33 cellular contexts compared by ENCODE assay signal in the genomic region with DNA sequence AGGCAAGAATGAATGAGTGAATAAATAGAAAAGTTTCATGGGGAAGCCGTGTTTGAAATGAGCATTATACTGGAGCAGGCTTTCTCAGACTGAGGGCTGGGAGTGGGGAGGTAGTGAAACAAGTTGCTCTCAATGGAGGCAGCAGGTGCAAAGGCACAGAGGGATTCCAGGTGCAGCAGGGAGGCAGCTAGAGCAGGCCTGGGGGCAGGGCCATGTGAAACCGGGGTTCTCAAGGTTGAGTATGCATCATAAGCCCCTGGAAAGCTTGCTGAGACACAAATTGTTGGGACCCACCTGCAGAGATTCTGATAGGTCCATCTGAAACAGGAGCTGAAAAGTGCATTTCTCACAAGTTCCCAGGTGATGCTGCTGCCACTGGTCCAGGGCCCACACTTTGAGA. TPM values are rescaled to one million over a fixed set of nuclear protein-coding genes. Genes with fewer than 3 reads are reported as not detected.
DNase-seq lines count a peak whose midpoint lies in the region; ATAC-seq, FAIRE-seq and TF ChIP-seq lines count a peak whose summit lies in the region.
"Had no signal": no experiment of that assay in that cellular context is flagged by ENCODE, and none has a peak within 500 bp of the region (broad histone marks: within the 10 kb centered on the region; RNA-seq: fewer than 3 reads in every experiment).

No MANE protein-coding gene starts in this region.

- no peak overlapping the region for H2AFZ ChIP-seq in MM.1S (ENCODE audit: low read length)
- H2AFZ ChIP-seq in OCI-LY3 (ENCODE audit: low read depth, low read length): no peak overlapping the region

- CTCF ChIA-PET in A549 (lab: Yijun Ruan, JAX): interaction anchor here (0.6 to 1.2 kb wide), 3 partner anchors 12 to 483 kb away, joined by 3 to 6 read pairs (median 3); no protein-coding TSS in a partner anchor

- H3K9me3 ChIP-seq in A549 (no peaks in the 10 kb centered on the region), MM.1S (replicated peaks; ENCODE audit: insufficient read depth, low read length) (no peaks in the 10 kb centered on the region), OCI-LY3 (ENCODE audit: insufficient read depth, low read length) (no peaks in the 10 kb centered on the region)
- H3K9me3 ChIP-seq: body of pancreas, neutrophil, right lobe of liver had no signal

- H3K9me2 ChIP-seq in MM.1S (replicated peaks; ENCODE audit: insufficient read depth, low read length): no peaks in the 10 kb centered on the region

- no peak for ATAC-seq in A549
- no peak for ATAC-seq in HG03571 (IDR thresholded peaks at IDR 0.05; ENCODE audit: unreplicated experiment)
- ATAC-seq: activated T-cell treated with anti-CD3 and anti-CD28 coated beads, Interleukin-2, amount 50 U/mL, for 72 hours; CD8-positive, alpha-beta T cell; esophagus mucosa; right lobe of liver; stimulated activated naive CD8-positive, alpha-beta T cell treated with anti-CD3 and anti-CD28 coated beads, Interleukin-15, amount 100 ng/mL, for 72 hours had no signal

- FAIRE-seq in A549 (lab: Jason Lieb, UNC): no peak
- FAIRE-seq: H1, RCC 7860 had no signal

- H3K36me3 ChIP-seq in MM.1S (replicated peaks; ENCODE audit: insufficient read depth, low read length) (no peaks in the 10 kb centered on the region), OCI-LY3 (replicated peaks; ENCODE audit: low read depth, low read length) (no peaks in the 10 kb centered on the region)
- H3K36me3 ChIP-seq: neutrophil, right lobe of liver, spleen had no signal

- DNase-seq in A549 (ENCODE audit: low read depth in 1 of 2, low spot score in 1 of 2) (no peak), GM12865 (ENCODE audit: low read depth) (peak; percentile 68), MM.1S (peak; percentile 97), MV-4-11 (lab: John Stamatoyannopoulos, UW) (no peak), NCI-H748 treated with DMSO at 0.1 percent for 48 hours (lab: John Stamatoyannopoulos, UW) (no peak), HT-29 (ENCODE audit: low spot score) (no peak)
- DNase-seq: activated CD4-positive, alpha-beta memory T cell treated with anti-CD3 and anti-CD28 coated beads for 36 hours; activated CD4-positive, alpha-beta T cell treated with anti-CD3 and anti-CD28 coated beads for 1 hour; activated naive CD4-positive, alpha-beta T cell treated with anti-CD3 and anti-CD28 coated beads for 36 hours; activated T-cell treated with anti-CD3 and anti-CD28 coated beads, Interleukin-2, amount 50 U/mL, for 72 hours; body of pancreas; CD8-positive, alpha-beta T cell; dermis blood vessel endothelial cell; DMS153; endodermal cell; KG1; NCI-H1694 treated with DMSO at 0.1 percent for 48 hours; NCI-H510A treated with DMSO at 0.1 percent for 48 hours; posterior cingulate gyrus; right lobe of liver; SIG-M5; spleen; stimulated activated naive CD8-positive, alpha-beta T cell treated with anti-CD3 and anti-CD28 coated beads, Interleukin-15, amount 100 ng/mL, for 72 hours had no signal

- TF ChIP-seq CTCF in A549 (IDR thresholded peaks at IDR 0.05): no peak
- TF ChIP-seq CTCF in GM12865 (IDR thresholded peaks at IDR 0.05; ENCODE audit: insufficient read depth, low read depth, low read length, missing control alignments): no peak
- no peak for TF ChIP-seq CTCF in MM.1S (IDR thresholded peaks at IDR 0.05; ENCODE audit: low read length)
- no peak for TF ChIP-seq CTCF in OCI-LY3 (IDR thresholded peaks at IDR 0.05; ENCODE audit: low read depth, low read length)

- H4K20me1 ChIP-seq in MM.1S (ENCODE audit: insufficient read depth, low read length) (no peaks in the 10 kb centered on the region), OCI-LY3 (ENCODE audit: insufficient read depth, low read length) (no peaks in the 10 kb centered on the region)

- 97% methylated on average over 2 of the region's 2 CpGs for WGBS in A549 (ENCODE audit: missing lambda C conversion rate)

- H3K4me1 ChIP-seq in A549: peaks cover 24% of the 10 kb centered on the region
- peaks cover 79% of the 10 kb centered on the region for H3K4me1 ChIP-seq in MM.1S (ENCODE audit: low read length)
- peaks cover 81% of the 10 kb centered on the region for H3K4me1 ChIP-seq in OCI-LY3 (ENCODE audit: low read length)

- TF ChIP-seq RAD21 in A549 (conservative IDR thresholded peaks at IDR 0.05 in 1 of 2, IDR thresholded peaks at IDR 0.05 in 1 of 2): no peak

- H3K4me2 ChIP-seq in A549: no peak overlapping the region
- H3K4me2 ChIP-seq in MM.1S (ENCODE audit: low read depth, low read length): peak overlapping the region; percentile 58
- H3K4me2 ChIP-seq in OCI-LY3 (ENCODE audit: low read length): peak overlapping the region; percentile 48

- POLR2A ChIA-PET in A549 (lab: Yijun Ruan, JAX): no interaction called here

- no peak overlapping the region for H3K4me3 ChIP-seq in A549
- no peak overlapping the region for H3K4me3 ChIP-seq in GM12865 (ENCODE audit: low read depth, low read length)
- no peak overlapping the region for H3K4me3 ChIP-seq in MM.1S (ENCODE audit: low read length)
- no peak overlapping the region for H3K4me3 ChIP-seq in OCI-LY3 (ENCODE audit: low read length)
- H3K4me3 ChIP-seq: body of pancreas, right lobe of liver, spleen had no signal

- TF ChIP-seq EP300 in A549 (IDR thresholded peaks at IDR 0.05): no peak

- no peaks in the 10 kb centered on the region for H3K27me3 ChIP-seq in MM.1S (replicated peaks; ENCODE audit: insufficient read depth, low read length)
- H3K27me3 ChIP-seq in OCI-LY3 (ENCODE audit: low read depth, low read length): no peaks in the 10 kb centered on the region
- H3K27me3 ChIP-seq: body of pancreas, neutrophil, spleen had no signal

- H3K27ac ChIP-seq in A549: peak overlapping the region; percentile 43 to 84; a peak in 5 of 6 replicates
- peak overlapping the region; percentile 89 for H3K27ac ChIP-seq in MM.1S (ENCODE audit: low read length)
- peak overlapping the region; percentile 44 for H3K27ac ChIP-seq in OCI-LY3 (ENCODE audit: low read length)
- H3K27ac ChIP-seq: neutrophil, right lobe of liver, spleen had no signal

- H3K9ac ChIP-seq in MM.1S (ENCODE audit: low read length): peak overlapping the region; percentile 40
- H3K9ac ChIP-seq in OCI-LY3 (ENCODE audit: low read length): no peak overlapping the region

- no peak for TF ChIP-seq POLR2A in A549 (IDR thresholded peaks at IDR 0.05; ENCODE audit: low read length)

- peaks cover 54% of the 10 kb centered on the region for H3F3A ChIP-seq in MM.1S (ENCODE audit: insufficient read depth, low read length)

- H3K79me2 ChIP-seq in MM.1S (ENCODE audit: low read length): no peaks in the 10 kb centered on the region
- H3K79me2 ChIP-seq in OCI-LY3 (ENCODE audit: low read length): no peaks in the 10 kb centered on the region

TF ChIP-seq in A549, 52 proteins besides CTCF, POLR2A, EP300 and RAD21 (continues in another document):
- TF ChIP-seq NR3C1 (IDR thresholded peaks at IDR 0.05) (no peak), E2F6 (IDR thresholded peaks at IDR 0.05; ENCODE audit: borderline replicate concordance, low read depth) (no peak), HDAC2 (IDR thresholded peaks at IDR 0.05) (no peak), NPAS2 (CRISPR knock-in tag; IDR thresholded peaks at IDR 0.05; ENCODE audit: borderline replicate concordance) (no peak), HOXB5 (CRISPR knock-in tag; IDR thresholded peaks at IDR 0.05) (no peak), POLR2AphosphoS2 (conservative IDR thresholded peaks at IDR 0.05; ENCODE audit: low read length) (no peak), SMC3 (IDR thresholded peaks at IDR 0.05) (no peak), TFCP2L1 (CRISPR knock-in tag; IDR thresholded peaks at IDR 0.05) (no peak)
- TF ChIP-seq, protein P1, sequence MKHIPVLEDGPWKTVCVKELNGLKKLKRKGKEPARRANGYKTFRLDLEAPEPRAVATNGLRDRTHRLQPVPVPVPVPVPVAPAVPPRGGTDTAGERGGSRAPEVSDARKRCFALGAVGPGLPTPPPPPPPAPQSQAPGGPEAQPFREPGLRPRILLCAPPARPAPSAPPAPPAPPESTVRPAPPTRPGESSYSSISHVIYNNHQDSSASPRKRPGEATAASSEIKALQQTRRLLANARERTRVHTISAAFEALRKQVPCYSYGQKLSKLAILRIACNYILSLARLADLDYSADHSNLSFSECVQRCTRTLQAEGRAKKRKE (CRISPR knock-in tag; IDR thresholded peaks at IDR 0.05; ENCODE audit: low read depth): no peak
- TF ChIP-seq, protein P2, sequence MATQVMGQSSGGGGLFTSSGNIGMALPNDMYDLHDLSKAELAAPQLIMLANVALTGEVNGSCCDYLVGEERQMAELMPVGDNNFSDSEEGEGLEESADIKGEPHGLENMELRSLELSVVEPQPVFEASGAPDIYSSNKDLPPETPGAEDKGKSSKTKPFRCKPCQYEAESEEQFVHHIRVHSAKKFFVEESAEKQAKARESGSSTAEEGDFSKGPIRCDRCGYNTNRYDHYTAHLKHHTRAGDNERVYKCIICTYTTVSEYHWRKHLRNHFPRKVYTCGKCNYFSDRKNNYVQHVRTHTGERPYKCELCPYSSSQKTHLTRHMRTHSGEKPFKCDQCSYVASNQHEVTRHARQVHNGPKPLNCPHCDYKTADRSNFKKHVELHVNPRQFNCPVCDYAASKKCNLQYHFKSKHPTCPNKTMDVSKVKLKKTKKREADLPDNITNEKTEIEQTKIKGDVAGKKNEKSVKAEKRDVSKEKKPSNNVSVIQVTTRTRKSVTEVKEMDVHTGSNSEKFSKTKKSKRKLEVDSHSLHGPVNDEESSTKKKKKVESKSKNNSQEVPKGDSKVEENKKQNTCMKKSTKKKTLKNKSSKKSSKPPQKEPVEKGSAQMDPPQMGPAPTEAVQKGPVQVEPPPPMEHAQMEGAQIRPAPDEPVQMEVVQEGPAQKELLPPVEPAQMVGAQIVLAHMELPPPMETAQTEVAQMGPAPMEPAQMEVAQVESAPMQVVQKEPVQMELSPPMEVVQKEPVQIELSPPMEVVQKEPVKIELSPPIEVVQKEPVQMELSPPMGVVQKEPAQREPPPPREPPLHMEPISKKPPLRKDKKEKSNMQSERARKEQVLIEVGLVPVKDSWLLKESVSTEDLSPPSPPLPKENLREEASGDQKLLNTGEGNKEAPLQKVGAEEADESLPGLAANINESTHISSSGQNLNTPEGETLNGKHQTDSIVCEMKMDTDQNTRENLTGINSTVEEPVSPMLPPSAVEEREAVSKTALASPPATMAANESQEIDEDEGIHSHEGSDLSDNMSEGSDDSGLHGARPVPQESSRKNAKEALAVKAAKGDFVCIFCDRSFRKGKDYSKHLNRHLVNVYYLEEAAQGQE (IDR thresholded peaks at IDR 0.05): no peak

RNA-seq across cellular contexts. Expression of gene BFSP2, which starts 45.3 kb away (rescaled TPM):
- polyA plus RNA-seq in A549 (2011; rRNA removed) (0.18 TPM in 1 of 2 replicates, not detected in the other), A549 (2017; fragmentation: RNase III; extraction: RNeasy Plus Mini Kit Qiagen cat#74134 plus additional on column Dnase treatment) (not detected in 3 replicates)
- not detected in 2 replicates for polyA plus RNA-seq in A549 (2012; cell fraction: cytosol; rRNA removed)
- not detected in 2 replicates for polyA plus RNA-seq in A549 (2012; cell fraction: nucleus; rRNA removed)
- not detected in 2 replicates for polyA minus RNA-seq in A549 (2011; rRNA and poly(A)+ RNA removed)
- total RNA-seq in HT-29 (2014; rRNA removed; shearing (Covaris generic)): not detected in 2 replicates
- total RNA-seq: activated CD4-positive, alpha-beta memory T cell treated with anti-CD3 and anti-CD28 coated beads for 36 hours; activated naive CD4-positive, alpha-beta T cell treated with anti-CD3 and anti-CD28 coated beads for 36 hours; activated T-cell treated with anti-CD3 and anti-CD28 coated beads, Interleukin-2, amount 50 U/mL, for 72 hours; body of pancreas; CD8-positive, alpha-beta T cell; dermis blood vessel endothelial cell; endodermal cell; esophagus mucosa; fibroblast of villous mesenchyme; G401; H1; kidney epithelial cell; liver; right lobe of liver had no signal
- polyA plus RNA-seq: H1 had no signal

Comparison
In these comparisons a context has a peak if more than half of its experiments do, and no peak if none do; other contexts are left out.
1. DNase-seq: peak in GM12865 (single experiment) and MM.1S (single experiment); none in A549 (0 of 2), MV-4-11 (single experiment), NCI-H748 treated with DMSO at 0.1 percent for 48 hours (single experiment) and HT-29 (single experiment).
2. Peak in every context shown above with its lines, with median percentiles within 50 percentile points of each other: H3K27ac ChIP-seq.